ENCODE assay signal across 21 cellular contexts in the genomic region with DNA sequence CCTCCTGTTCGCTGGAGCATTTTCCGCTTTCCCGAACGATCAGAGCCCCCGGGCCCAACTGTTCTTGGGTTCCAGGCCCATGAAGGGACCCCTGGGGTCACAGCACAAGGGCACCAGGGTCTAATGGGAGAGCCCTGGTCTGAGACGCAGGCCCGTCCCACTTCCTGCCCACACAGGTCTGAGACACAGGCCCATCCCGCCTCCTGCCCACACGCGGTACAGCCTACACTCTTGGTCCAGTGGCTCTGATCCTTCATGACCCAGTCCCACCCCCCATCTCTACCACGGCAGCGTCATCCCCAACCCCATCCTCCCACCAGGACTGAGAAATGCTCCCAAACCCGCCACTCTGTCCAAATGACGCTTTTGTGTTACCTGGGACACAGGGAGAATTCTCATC.
"Had no signal": no experiment of that assay in that cellular context is flagged by ENCODE, and none has a peak within 500 bp of the region (broad histone marks: within the 10 kb centered on the region; RNA-seq: fewer than 3 reads in every experiment).

No MANE protein-coding gene starts in this region.

- H3K27me3 ChIP-seq: MG63, SJSA1 had no signal

- H3K9me3 ChIP-seq: MG63, SJSA1 had no signal

- H3K4me3 ChIP-seq: MG63, SJSA1, SK-N-MC had no signal

- DNase-seq: Karpas-422, KG1, MG63, NCI-H1092 treated with DMSO at 0.1 percent for 48 hours, NCI-H1436, NCI-H187, NCI-H2029, NCI-H2081 treated with DMSO at 0.1 percent for 48 hours, NCI-H2171, NCI-H226, NCI-H446, NCI-H510A, NCI-H524 treated with DMSO at 0.1 percent for 48 hours, NCI-H69, NCI-H774, Right ventricle myocardium superior, RPMI8226, SIG-M5 had no signal

- FAIRE-seq: RCC 7860 had no signal

- H3K36me3 ChIP-seq: MG63, SJSA1 had no signal

- H3K27ac ChIP-seq: SJSA1, SK-N-MC had no signal
